Comparison of ENCODE assay signal across 1 cellular context in the genomic region with DNA sequence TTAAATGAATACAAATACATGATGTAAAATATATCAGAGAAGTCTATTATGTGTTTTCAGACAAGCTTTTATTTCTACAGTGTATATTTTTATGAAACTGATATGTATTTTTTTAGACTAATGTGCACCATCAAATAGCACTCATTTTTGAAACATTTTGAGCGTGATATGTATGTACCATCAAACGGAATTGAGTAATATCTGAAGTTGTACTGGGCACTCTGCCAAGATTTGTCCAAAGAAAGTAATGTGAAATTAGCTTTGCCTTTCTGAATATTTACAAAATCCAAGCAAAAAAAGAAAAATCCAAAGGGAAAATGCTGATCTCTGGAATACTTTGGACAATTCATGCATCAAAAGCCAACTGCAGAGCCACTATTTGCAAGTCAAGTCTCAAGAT.
TF ChIP-seq lines count a peak whose summit lies in the region.

No MANE protein-coding gene starts in this region.

TF ChIP-seq in K562, 482 proteins besides CTCF, POLR2A, EP300 and RAD21 (continued from another document):
- TF ChIP-seq, protein P1, sequence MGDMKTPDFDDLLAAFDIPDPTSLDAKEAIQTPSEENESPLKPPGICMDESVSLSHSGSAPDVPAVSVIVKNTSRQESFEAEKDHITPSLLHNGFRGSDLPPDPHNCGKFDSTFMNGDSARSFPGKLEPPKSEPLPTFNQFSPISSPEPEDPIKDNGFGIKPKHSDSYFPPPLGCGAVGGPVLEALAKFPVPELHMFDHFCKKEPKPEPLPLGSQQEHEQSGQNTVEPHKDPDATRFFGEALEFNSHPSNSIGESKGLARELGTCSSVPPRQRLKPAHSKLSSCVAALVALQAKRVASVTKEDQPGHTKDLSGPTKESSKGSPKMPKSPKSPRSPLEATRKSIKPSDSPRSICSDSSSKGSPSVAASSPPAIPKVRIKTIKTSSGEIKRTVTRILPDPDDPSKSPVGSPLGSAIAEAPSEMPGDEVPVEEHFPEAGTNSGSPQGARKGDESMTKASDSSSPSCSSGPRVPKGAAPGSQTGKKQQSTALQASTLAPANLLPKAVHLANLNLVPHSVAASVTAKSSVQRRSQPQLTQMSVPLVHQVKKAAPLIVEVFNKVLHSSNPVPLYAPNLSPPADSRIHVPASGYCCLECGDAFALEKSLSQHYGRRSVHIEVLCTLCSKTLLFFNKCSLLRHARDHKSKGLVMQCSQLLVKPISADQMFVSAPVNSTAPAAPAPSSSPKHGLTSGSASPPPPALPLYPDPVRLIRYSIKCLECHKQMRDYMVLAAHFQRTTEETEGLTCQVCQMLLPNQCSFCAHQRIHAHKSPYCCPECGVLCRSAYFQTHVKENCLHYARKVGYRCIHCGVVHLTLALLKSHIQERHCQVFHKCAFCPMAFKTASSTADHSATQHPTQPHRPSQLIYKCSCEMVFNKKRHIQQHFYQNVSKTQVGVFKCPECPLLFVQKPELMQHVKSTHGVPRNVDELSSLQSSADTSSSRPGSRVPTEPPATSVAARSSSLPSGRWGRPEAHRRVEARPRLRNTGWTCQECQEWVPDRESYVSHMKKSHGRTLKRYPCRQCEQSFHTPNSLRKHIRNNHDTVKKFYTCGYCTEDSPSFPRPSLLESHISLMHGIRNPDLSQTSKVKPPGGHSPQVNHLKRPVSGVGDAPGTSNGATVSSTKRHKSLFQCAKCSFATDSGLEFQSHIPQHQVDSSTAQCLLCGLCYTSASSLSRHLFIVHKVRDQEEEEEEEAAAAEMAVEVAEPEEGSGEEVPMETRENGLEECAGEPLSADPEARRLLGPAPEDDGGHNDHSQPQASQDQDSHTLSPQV (IDR thresholded peaks at IDR 0.05) = no peak
- TF ChIP-seq, protein P2, sequence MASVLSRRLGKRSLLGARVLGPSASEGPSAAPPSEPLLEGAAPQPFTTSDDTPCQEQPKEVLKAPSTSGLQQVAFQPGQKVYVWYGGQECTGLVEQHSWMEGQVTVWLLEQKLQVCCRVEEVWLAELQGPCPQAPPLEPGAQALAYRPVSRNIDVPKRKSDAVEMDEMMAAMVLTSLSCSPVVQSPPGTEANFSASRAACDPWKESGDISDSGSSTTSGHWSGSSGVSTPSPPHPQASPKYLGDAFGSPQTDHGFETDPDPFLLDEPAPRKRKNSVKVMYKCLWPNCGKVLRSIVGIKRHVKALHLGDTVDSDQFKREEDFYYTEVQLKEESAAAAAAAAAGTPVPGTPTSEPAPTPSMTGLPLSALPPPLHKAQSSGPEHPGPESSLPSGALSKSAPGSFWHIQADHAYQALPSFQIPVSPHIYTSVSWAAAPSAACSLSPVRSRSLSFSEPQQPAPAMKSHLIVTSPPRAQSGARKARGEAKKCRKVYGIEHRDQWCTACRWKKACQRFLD (CRISPR knock-in tag; IDR thresholded peaks at IDR 0.05) = no peak
- TF ChIP-seq NELFE (IDR thresholded peaks at IDR 0.05; ENCODE audit: insufficient read depth, insufficient read length) = no peak
- TF ChIP-seq, protein P3, sequence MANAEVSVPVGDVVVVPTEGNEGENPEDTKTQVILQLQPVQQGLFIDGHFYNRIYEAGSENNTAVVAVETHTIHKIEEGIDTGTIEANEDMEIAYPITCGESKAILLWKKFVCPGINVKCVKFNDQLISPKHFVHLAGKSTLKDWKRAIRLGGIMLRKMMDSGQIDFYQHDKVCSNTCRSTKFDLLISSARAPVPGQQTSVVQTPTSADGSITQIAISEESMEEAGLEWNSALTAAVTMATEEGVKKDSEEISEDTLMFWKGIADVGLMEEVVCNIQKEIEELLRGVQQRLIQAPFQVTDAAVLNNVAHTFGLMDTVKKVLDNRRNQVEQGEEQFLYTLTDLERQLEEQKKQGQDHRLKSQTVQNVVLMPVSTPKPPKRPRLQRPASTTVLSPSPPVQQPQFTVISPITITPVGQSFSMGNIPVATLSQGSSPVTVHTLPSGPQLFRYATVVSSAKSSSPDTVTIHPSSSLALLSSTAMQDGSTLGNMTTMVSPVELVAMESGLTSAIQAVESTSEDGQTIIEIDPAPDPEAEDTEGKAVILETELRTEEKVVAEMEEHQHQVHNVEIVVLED (CRISPR knock-in tag; IDR thresholded peaks at IDR 0.05) = no peak
TF ChIP-seq in K562: peak in this region for 1.
